Comparison of ENCODE assay signal across 16 cellular contexts in the genomic region with DNA sequence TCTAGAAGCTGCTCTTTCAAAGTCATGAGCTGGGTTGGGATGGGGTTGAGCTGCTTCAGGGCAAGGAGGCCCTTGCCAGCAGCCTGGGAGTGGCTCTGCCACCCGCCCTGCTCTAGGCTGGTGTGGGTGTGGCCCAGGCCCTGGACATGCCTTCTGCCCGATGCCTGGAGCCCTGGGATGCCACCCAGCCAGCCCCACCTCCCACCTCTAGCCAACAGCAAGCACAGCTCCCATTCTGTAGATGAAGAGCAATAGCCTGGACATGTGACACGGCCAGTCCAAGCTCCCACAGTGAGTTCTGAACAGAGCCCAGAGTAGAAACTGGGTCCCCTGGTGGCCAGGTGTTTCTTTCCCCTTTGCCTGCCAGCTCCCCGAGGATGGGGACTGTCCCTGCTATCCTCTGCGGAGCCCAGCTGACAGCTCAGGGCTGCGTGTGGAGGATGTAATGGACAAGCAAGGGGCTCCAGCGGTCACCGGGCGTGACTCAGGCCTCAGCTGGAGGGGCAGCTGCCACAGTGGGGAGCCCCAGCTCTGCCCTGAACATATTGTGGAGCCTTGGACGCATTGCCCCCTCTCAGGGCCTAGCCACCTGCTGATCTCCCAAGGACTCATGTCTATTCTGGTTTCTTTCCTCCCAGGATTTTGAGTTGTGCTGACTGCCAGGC.
DNase-seq lines count a peak whose midpoint lies in the region; ATAC-seq and TF ChIP-seq lines count a peak whose summit lies in the region.
"Had no signal": no experiment of that assay in that cellular context is flagged by ENCODE, and none has a peak within 500 bp of the region (broad histone marks: within the 10 kb centered on the region; RNA-seq: fewer than 3 reads in every experiment).

No MANE protein-coding gene starts in this region.

- no TSS peak for BruUV-seq in MCF 10A (replicated peaks; lab: Mats Ljungman, UMichigan)

- no peaks in the 10 kb centered on the region for H3K36me3 ChIP-seq in breast epithelium
- no peaks in the 10 kb centered on the region for H3K36me3 ChIP-seq in transverse colon
- H3K36me3 ChIP-seq: ovary, uterus had no signal

- H3K9me3 Mint-ChIP-seq in MCF 10A (ENCODE audit: unreplicated experiment) = no peaks in the 10 kb centered on the region
- H3K9me3 Mint-ChIP-seq in activated CD8-positive, alpha-beta memory T cell treated with anti-CD3 and anti-CD28 coated beads, Interleukin-2, amount 10 ng/mL, durations not matched to agents 7 days and 5 days (ENCODE audit: low read depth) = no peaks in the 10 kb centered on the region
- H3K9me3 Mint-ChIP-seq: stimulated activated naive CD8-positive, alpha-beta T cell treated with anti-CD3 and anti-CD28 coated beads, Interleukin-15, Interleukin-2, amounts not matched to agents 100 ng/mL and 50 ng/mL, for 24 hours had no signal

- CTCF ChIA-PET in MCF 10A (lab: Yijun Ruan, JAX) = interaction anchor here (0.6 to 2.1 kb wide), 5 partner anchors 32 to 107 kb away, joined by 3 to 14 read pairs (median 8); no protein-coding TSS in a partner anchor
- CTCF ChIA-PET in activated CD8-positive, alpha-beta memory T cell treated with anti-CD3 and anti-CD28 coated beads, Interleukin-2, amount 10 ng/mL, durations not matched to agents 7 days and 5 days (lab: Charles Lee) = interaction anchor here (1.5 kb wide), 1 partner anchor 33 kb away, joined by 8 read pairs; no protein-coding TSS in a partner anchor

- intact Hi-C loops in MCF 10A (cut with micrococcal nuclease) (no loop called here), breast epithelium (cut with DNase I; ENCODE audit: low total_unique reads) (no loop called here), transverse colon (cut with DNase I; ENCODE audit: low total_unique reads) (no loop called here)

- H3K4me1 Mint-ChIP-seq in MCF 10A (ENCODE audit: insufficient read depth, unreplicated experiment) = no peaks in the 10 kb centered on the region
- no peaks in the 10 kb centered on the region for H3K4me1 Mint-ChIP-seq in activated CD8-positive, alpha-beta memory T cell treated with anti-CD3 and anti-CD28 coated beads, Interleukin-2, amount 10 ng/mL, durations not matched to agents 7 days and 5 days

- POLR2A ChIA-PET in MCF 10A (lab: Yijun Ruan, JAX) = no interaction called here

- no peak overlapping the region for H3K4me3 Mint-ChIP-seq in MCF 10A (ENCODE audit: unreplicated experiment)
- H3K4me3 Mint-ChIP-seq in activated CD8-positive, alpha-beta memory T cell treated with anti-CD3 and anti-CD28 coated beads, Interleukin-2, amount 10 ng/mL, durations not matched to agents 7 days and 5 days = no peak overlapping the region
- H3K4me3 Mint-ChIP-seq: stimulated activated naive CD8-positive, alpha-beta T cell treated with anti-CD3 and anti-CD28 coated beads, Interleukin-15, Interleukin-2, amounts not matched to agents 100 ng/mL and 50 ng/mL, for 24 hours had no signal

- H3K4me1 ChIP-seq in breast epithelium = no peaks in the 10 kb centered on the region
- H3K4me1 ChIP-seq in transverse colon = no peaks in the 10 kb centered on the region
- H3K4me1 ChIP-seq: uterus had no signal

- H3K27ac Mint-ChIP-seq in MCF 10A (ENCODE audit: low read depth, unreplicated experiment) = no peak overlapping the region
- H3K27ac Mint-ChIP-seq in activated CD8-positive, alpha-beta memory T cell treated with anti-CD3 and anti-CD28 coated beads, Interleukin-2, amount 10 ng/mL, durations not matched to agents 7 days and 5 days = no peak overlapping the region
- H3K27ac Mint-ChIP-seq: stimulated activated naive CD8-positive, alpha-beta T cell treated with anti-CD3 and anti-CD28 coated beads, Interleukin-15, Interleukin-2, amounts not matched to agents 100 ng/mL and 50 ng/mL, for 24 hours had no signal

- no peaks in the 10 kb centered on the region for H3K27me3 Mint-ChIP-seq in MCF 10A (ENCODE audit: insufficient read depth, unreplicated experiment)
- peaks cover 7% of the 10 kb centered on the region for H3K27me3 Mint-ChIP-seq in activated CD8-positive, alpha-beta memory T cell treated with anti-CD3 and anti-CD28 coated beads, Interleukin-2, amount 10 ng/mL, durations not matched to agents 7 days and 5 days
- H3K27me3 Mint-ChIP-seq: stimulated activated naive CD8-positive, alpha-beta T cell treated with anti-CD3 and anti-CD28 coated beads, Interleukin-15, Interleukin-2, amounts not matched to agents 100 ng/mL and 50 ng/mL, for 24 hours had no signal

- H3K9me3 ChIP-seq in breast epithelium (no peaks in the 10 kb centered on the region), transverse colon (no peaks in the 10 kb centered on the region)
- H3K9me3 ChIP-seq: ovary, uterus had no signal

- ATAC-seq in left lobe of liver (peak; percentile 77), HG02938 (IDR thresholded peaks at IDR 0.05; ENCODE audit: unreplicated experiment) (no peak)
- no peak for ATAC-seq in activated CD8-positive, alpha-beta memory T cell treated with anti-CD3 and anti-CD28 coated beads, Interleukin-2, amount 10 ng/mL, durations not matched to agents 7 days and 5 days
- ATAC-seq: activated CD4-positive, CD25-positive, alpha-beta regulatory T cell treated with anti-CD3 and anti-CD28 coated beads, Interleukin-2, amount 50 U/mL, for 24 hours had no signal

- WGBS in transverse colon (ENCODE audit: low coverage in 1 of 2), 2 donors = 72% methylated on average over 8 of the region's 10 CpGs; no CpG with 5 or more reads in 1 of the 2 donors

- no peak for TF ChIP-seq EP300 in transverse colon (IDR thresholded peaks at IDR 0.05; ENCODE audit: low read depth)

- H3K27ac ChIP-seq in breast epithelium (no peak overlapping the region), coronary artery (peak overlapping the region; percentile 27 to 69), transverse colon (no peak overlapping the region)
- H3K27ac ChIP-seq: epithelial cell of prostate, ovary, uterus had no signal

- H3K36me3 Mint-ChIP-seq in MCF 10A (ENCODE audit: insufficient read depth, unreplicated experiment) = peaks cover 6% of the 10 kb centered on the region
- H3K36me3 Mint-ChIP-seq in activated CD8-positive, alpha-beta memory T cell treated with anti-CD3 and anti-CD28 coated beads, Interleukin-2, amount 10 ng/mL, durations not matched to agents 7 days and 5 days = no peaks in the 10 kb centered on the region

- DNase-seq in MCF 10A (ENCODE audit: unreplicated experiment) (peak; percentile 14), breast epithelium (ENCODE audit: low spot score in 2 of 2) (no peak), coronary artery (ENCODE audit: low spot score) (no peak), left lobe of liver (ENCODE audit: low spot score) (peak; percentile 57), transverse colon (peak; percentile 15), EL (no peak)
- DNase-seq in activated CD8-positive, alpha-beta memory T cell treated with anti-CD3 and anti-CD28 coated beads, Interleukin-2, amount 10 ng/mL, durations not matched to agents 7 days and 5 days = no peak
- DNase-seq: activated gamma-delta T cell treated with Interleukin-2 at 50 U/mL for 16 hours, midbrain, MM.1S, ovary, uterus had no signal

- H3K4me3 ChIP-seq in breast epithelium (no peak overlapping the region), coronary artery (no peak overlapping the region), transverse colon (no peak overlapping the region)
- H3K4me3 ChIP-seq: ovary, uterus had no signal

- no peaks in the 10 kb centered on the region for H3K27me3 ChIP-seq in breast epithelium
- H3K27me3 ChIP-seq in transverse colon = no peaks in the 10 kb centered on the region
- H3K27me3 ChIP-seq: ovary, uterus had no signal

- TF ChIP-seq CTCF in MCF 10A (IDR thresholded peaks at IDR 0.05; ENCODE audit: unreplicated experiment) (no peak), breast epithelium (IDR thresholded peaks at IDR 0.05) (no peak), coronary artery (IDR thresholded peaks at IDR 0.05) (no peak), transverse colon (IDR thresholded peaks at IDR 0.05) (no peak)

- no peak for TF ChIP-seq POLR2A in breast epithelium (IDR thresholded peaks at IDR 0.05)
- TF ChIP-seq POLR2A in transverse colon (IDR thresholded peaks at IDR 0.05) = no peak

- in situ Hi-C loops in transverse colon (cut with MboI; ENCODE audit: low pct_ligation_motif_present in 1 of 4, low pct_unique_long_range_greater_than_20kb in 1 of 4, low sequenced_read_pairs in 3 of 4) = no loop called here

Comparison
In these comparisons a context has a peak if more than half of its experiments do, and no peak if none do; other contexts are left out.
1. DNase-seq: peak in MCF 10A (single experiment), left lobe of liver (single experiment) and transverse colon (single experiment); none in breast epithelium (0 of 2), coronary artery (single experiment), activated CD8-positive, alpha-beta memory T cell treated with anti-CD3 and anti-CD28 coated beads, Interleukin-2, amount 10 ng/mL, durations not matched to agents 7 days and 5 days (single experiment) and EL (single experiment).
2. H3K27ac ChIP-seq: peak in coronary artery (2 of 2); none in breast epithelium (0 of 2) and transverse colon (0 of 4).